ENCODE assay signal across 21 cellular contexts in the genomic region with DNA sequence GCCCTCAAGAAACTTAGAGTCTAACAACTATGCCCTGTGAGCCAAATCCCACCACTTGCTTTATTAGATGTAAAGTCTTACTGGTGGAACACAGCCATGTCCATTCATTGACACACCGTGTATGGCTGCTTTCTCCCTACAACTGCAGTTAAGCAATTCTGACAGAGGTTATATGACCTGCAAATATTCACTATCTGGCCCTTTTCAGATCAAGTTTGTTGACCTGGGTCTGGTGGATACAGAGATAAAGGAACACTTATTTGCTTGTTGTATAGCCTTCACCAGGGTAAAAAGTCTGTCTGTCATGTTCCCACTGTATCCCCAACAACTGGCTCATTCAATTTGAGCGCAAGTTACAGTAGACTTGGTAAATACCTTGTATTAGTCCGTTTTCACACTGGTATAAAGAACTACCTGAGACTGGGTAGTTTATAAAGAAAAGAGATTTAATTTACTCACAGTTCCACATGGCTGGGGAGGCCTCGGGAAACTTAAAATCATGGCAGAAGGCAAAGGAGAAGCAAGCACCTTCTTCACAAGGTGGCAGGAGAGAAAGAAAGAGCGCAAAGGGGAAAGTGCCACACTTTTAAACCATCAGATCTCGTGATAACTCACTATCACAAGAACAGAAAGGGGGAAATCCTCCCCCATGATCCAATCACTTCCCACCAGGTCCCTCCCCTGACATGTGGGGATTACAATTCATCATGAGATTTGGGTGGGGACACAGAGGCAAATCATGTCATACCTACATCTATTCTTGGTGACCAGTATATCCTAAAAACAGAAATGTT. TPM values are rescaled to one million over a fixed set of nuclear protein-coding genes. Genes with fewer than 3 reads are reported as not detected.
DNase-seq lines count a peak whose midpoint lies in the region; ATAC-seq and TF ChIP-seq lines count a peak whose summit lies in the region.
"Had no signal": no experiment of that assay in that cellular context is flagged by ENCODE, and none has a peak within 500 bp of the region (broad histone marks: within the 10 kb centered on the region; RNA-seq: fewer than 3 reads in every experiment).

No MANE protein-coding gene starts in this region.

- H3K4me3 ChIP-seq in Caco-2 (ENCODE audit: low read depth, low read length) (no peak overlapping the region), osteoblast (ENCODE audit: insufficient read depth, low read length) (no peak overlapping the region), upper lobe of right lung (no peak overlapping the region)

- H3K27ac Mint-ChIP-seq in Caco-2 (ENCODE audit: unreplicated experiment) (peak overlapping the region; percentile 99), WTC11 (peak overlapping the region; percentile 60; the same call in 1 of the 2 replicates)
- H3K27ac Mint-ChIP-seq: HFFc6 had no signal

- DNase-seq in Caco-2 (peak; percentile 66 to 75), WTC11 (ENCODE audit: low spot score) (no peak), left lobe of liver (ENCODE audit: low spot score) (no peak), osteoblast (ENCODE audit: insufficient read length, low spot score, missing footprints) (no peak), upper lobe of right lung (no peak), DMS53 treated with DMSO at 0.1 percent for 48 hours (lab: John Stamatoyannopoulos, UW; ENCODE audit: unreplicated experiment) (no peak), NK-92 (lab: John Stamatoyannopoulos, UW; ENCODE audit: unreplicated experiment) (no peak), SW480 (ENCODE audit: low spot score) (no peak)
- DNase-seq: BE2C; CD4-positive, alpha-beta memory T cell; GDM1; HFFc6; IMR-90; Kasumi-1; MM.1S; NCI-H1092 treated with DMSO at 0.1 percent for 48 hours; NCI-H1694; NCI-H524 treated with DMSO at 0.1 percent for 48 hours; SHP77 had no signal

- TSS peak; percentile 74 for BruUV-seq in Caco-2 (replicated peaks; lab: Mats Ljungman, UMichigan)

- H3K27ac ChIP-seq in osteoblast (ENCODE audit: low read depth, low read length): no peak overlapping the region
- no peak overlapping the region for H3K27ac ChIP-seq in upper lobe of right lung
- H3K27ac ChIP-seq: 22Rv1 had no signal

- H3K36me3 Mint-ChIP-seq in Caco-2 (ENCODE audit: insufficient read depth, unreplicated experiment) (peaks cover 14% of the 10 kb centered on the region), WTC11 (no peaks in the 10 kb centered on the region)
- H3K36me3 Mint-ChIP-seq: CD4-positive, alpha-beta memory T cell had no signal

- peaks cover 66% of the 10 kb centered on the region for H3K4me1 Mint-ChIP-seq in Caco-2 (ENCODE audit: low read depth, unreplicated experiment)
- peaks cover 18% of the 10 kb centered on the region for H3K4me1 Mint-ChIP-seq in WTC11

- POLR2A ChIA-PET in Caco-2 (lab: Charles Lee) (interaction anchor here (2.2 kb wide), 1 partner anchor 28 kb away, joined by 16 read pairs; a partner anchor contains a TSS), WTC11 (lab: Charles Lee) (no interaction called here)

- H3K36me3 ChIP-seq in Caco-2 (ENCODE audit: control insufficient read depth, insufficient read depth, low read length) (peaks cover 3% of the 10 kb centered on the region; the same call in 1 of the 2 replicates), osteoblast (ENCODE audit: insufficient read depth, low read length) (no peaks in the 10 kb centered on the region), upper lobe of right lung (no peaks in the 10 kb centered on the region)
- H3K36me3 ChIP-seq: BE2C had no signal

- H3K79me2 ChIP-seq in osteoblast (ENCODE audit: insufficient read depth, low read length): peaks cover 8% of the 10 kb centered on the region

- no peak overlapping the region for H3K4me2 ChIP-seq in osteoblast (ENCODE audit: insufficient read depth, low read length)

- no peak for ATAC-seq in WTC11
- ATAC-seq in left lobe of liver: peak; percentile 86
- ATAC-seq in upper lobe of right lung: no peak
- ATAC-seq: SK-N-SH treated with all-trans-retinoic acid at 6 μM for 48 hours had no signal

- H3K27me3 Mint-ChIP-seq in Caco-2 (ENCODE audit: insufficient read depth, unreplicated experiment) (no peaks in the 10 kb centered on the region), WTC11 (ENCODE audit: low read depth) (no peaks in the 10 kb centered on the region)
- H3K27me3 Mint-ChIP-seq: CD4-positive, alpha-beta memory T cell had no signal

- no peaks in the 10 kb centered on the region for H3K27me3 ChIP-seq in Caco-2 (replicated peaks; ENCODE audit: control insufficient read depth, insufficient read depth, low read length)
- no peaks in the 10 kb centered on the region for H3K27me3 ChIP-seq in osteoblast (ENCODE audit: insufficient read depth, low read length)
- H3K27me3 ChIP-seq in upper lobe of right lung: no peaks in the 10 kb centered on the region
- H3K27me3 ChIP-seq: BE2C had no signal

- H2AFZ ChIP-seq in osteoblast (ENCODE audit: low read length): peak overlapping the region; percentile 9

- CTCF ChIA-PET in Caco-2 (lab: Charles Lee) (interaction anchor here (1.3 to 4.6 kb wide), 2 partner anchors 16 to 27 kb away, joined by 3 to 25 read pairs; a partner anchor contains a TSS), WTC11 (lab: Charles Lee) (no interaction called here)

- H4K20me1 ChIP-seq in osteoblast (ENCODE audit: insufficient read depth, low read length): no peaks in the 10 kb centered on the region

- H3K4me1 ChIP-seq in Caco-2: peaks cover 64% of the 10 kb centered on the region
- H3K4me1 ChIP-seq in osteoblast (ENCODE audit: insufficient read depth, low read length): no peaks in the 10 kb centered on the region
- H3K4me1 ChIP-seq in upper lobe of right lung: no peaks in the 10 kb centered on the region
- H3K4me1 ChIP-seq: BE2C had no signal

- intact Hi-C loops in Caco-2 (cut with micrococcal nuclease; ENCODE audit: unreplicated experiment): loop anchor here (1.0 to 10.0 kb wide), 9 partner anchors 23 to 1260 kb away; a partner anchor contains a TSS
- intact Hi-C loops in upper lobe of right lung (cut with DNase I): no loop called here

- H3K9me3 Mint-ChIP-seq in Caco-2 (ENCODE audit: unreplicated experiment) (no peaks in the 10 kb centered on the region), WTC11 (no peaks in the 10 kb centered on the region)
- H3K9me3 Mint-ChIP-seq: CD4-positive, alpha-beta memory T cell; HFFc6 had no signal

- no peak for TF ChIP-seq CTCF in Caco-2 (IDR thresholded peaks at IDR 0.05; ENCODE audit: insufficient read depth in 1 of 2, low read depth in 1 of 2, low read length in 1 of 2, severe bottlenecking in 1 of 2, unreplicated experiment in 1 of 2)
- no peak for TF ChIP-seq CTCF in WTC11 (IDR thresholded peaks at IDR 0.05)
- no peak for TF ChIP-seq CTCF in osteoblast (IDR thresholded peaks at IDR 0.05; ENCODE audit: extremely low read depth, low read depth, low read length)
- no peak for TF ChIP-seq CTCF in upper lobe of right lung (IDR thresholded peaks at IDR 0.05)

- H3K4me3 Mint-ChIP-seq in Caco-2 (ENCODE audit: unreplicated experiment): peak overlapping the region; percentile 68
- no peak overlapping the region for H3K4me3 Mint-ChIP-seq in WTC11
- H3K4me3 Mint-ChIP-seq: CD4-positive, alpha-beta memory T cell; HFFc6 had no signal

- H3K9me3 ChIP-seq in Caco-2 (no peaks in the 10 kb centered on the region), osteoblast (ENCODE audit: low read depth, low read length) (no peaks in the 10 kb centered on the region), upper lobe of right lung (no peaks in the 10 kb centered on the region)
- H3K9me3 ChIP-seq: BE2C had no signal

TF ChIP-seq in WTC11, 78 proteins besides CTCF, POLR2A, EP300 and RAD21 (continues in another document):
- no peak for TF ChIP-seq ZNF219 (CRISPR knock-in tag; IDR thresholded peaks at IDR 0.05; ENCODE audit: borderline replicate concordance)
- TF ChIP-seq, protein P1, sequence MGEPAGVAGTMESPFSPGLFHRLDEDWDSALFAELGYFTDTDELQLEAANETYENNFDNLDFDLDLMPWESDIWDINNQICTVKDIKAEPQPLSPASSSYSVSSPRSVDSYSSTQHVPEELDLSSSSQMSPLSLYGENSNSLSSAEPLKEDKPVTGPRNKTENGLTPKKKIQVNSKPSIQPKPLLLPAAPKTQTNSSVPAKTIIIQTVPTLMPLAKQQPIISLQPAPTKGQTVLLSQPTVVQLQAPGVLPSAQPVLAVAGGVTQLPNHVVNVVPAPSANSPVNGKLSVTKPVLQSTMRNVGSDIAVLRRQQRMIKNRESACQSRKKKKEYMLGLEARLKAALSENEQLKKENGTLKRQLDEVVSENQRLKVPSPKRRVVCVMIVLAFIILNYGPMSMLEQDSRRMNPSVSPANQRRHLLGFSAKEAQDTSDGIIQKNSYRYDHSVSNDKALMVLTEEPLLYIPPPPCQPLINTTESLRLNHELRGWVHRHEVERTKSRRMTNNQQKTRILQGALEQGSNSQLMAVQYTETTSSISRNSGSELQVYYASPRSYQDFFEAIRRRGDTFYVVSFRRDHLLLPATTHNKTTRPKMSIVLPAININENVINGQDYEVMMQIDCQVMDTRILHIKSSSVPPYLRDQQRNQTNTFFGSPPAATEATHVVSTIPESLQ (CRISPR knock-in tag; IDR thresholded peaks at IDR 0.05): no peak
- TF ChIP-seq KAT7 (CRISPR knock-in tag; IDR thresholded peaks at IDR 0.05; ENCODE audit: borderline replicate concordance): no peak
- TF ChIP-seq, protein P2, sequence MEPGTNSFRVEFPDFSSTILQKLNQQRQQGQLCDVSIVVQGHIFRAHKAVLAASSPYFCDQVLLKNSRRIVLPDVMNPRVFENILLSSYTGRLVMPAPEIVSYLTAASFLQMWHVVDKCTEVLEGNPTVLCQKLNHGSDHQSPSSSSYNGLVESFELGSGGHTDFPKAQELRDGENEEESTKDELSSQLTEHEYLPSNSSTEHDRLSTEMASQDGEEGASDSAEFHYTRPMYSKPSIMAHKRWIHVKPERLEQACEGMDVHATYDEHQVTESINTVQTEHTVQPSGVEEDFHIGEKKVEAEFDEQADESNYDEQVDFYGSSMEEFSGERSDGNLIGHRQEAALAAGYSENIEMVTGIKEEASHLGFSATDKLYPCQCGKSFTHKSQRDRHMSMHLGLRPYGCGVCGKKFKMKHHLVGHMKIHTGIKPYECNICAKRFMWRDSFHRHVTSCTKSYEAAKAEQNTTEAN (CRISPR knock-in tag; IDR thresholded peaks at IDR 0.05): no peak
- no peak for TF ChIP-seq SMAD3 (CRISPR knock-in tag; IDR thresholded peaks at IDR 0.05; ENCODE audit: borderline replicate concordance)
- TF ChIP-seq ZNF138 (CRISPR knock-in tag; conservative IDR thresholded peaks at IDR 0.05): no peak

RNA-seq across cellular contexts. Expression of a gene that starts 27.9 kb away (rescaled TPM):
- total RNA-seq in Caco-2 (2022): 44.9 and 46.7 TPM in 2 replicates
- total RNA-seq in WTC11 (2021): 47.2 to 55.1 TPM (median 50.5 TPM) in 3 replicates
- 0.23 TPM for total RNA-seq in left lobe of liver
- 1.4 and 1.8 TPM in 2 replicates for total RNA-seq in osteoblast
- 0.20 TPM for total RNA-seq in upper lobe of right lung

Comparison
In these comparisons a context has a peak if more than half of its experiments do, and no peak if none do; other contexts are left out.
1. DNase-seq: peak in Caco-2 (2 of 2); none in WTC11 (single experiment), left lobe of liver (single experiment), osteoblast (single experiment), upper lobe of right lung (single experiment), DMS53 treated with DMSO at 0.1 percent for 48 hours (single experiment), NK-92 (single experiment) and SW480 (single experiment).
2. RNA of a gene that starts 27.9 kb away (total RNA-seq): 47.2 to 55.1 TPM in WTC11 and 44.9 to 46.7 TPM in Caco-2; 1.4 to 1.8 TPM in osteoblast, 0.23 TPM in left lobe of liver (single experiment) and 0.20 TPM in upper lobe of right lung (single experiment); every median in the first group is over 10 times any median in the second.